Comparison of ENCODE assay signal across 23 cellular contexts in the genomic region with DNA sequence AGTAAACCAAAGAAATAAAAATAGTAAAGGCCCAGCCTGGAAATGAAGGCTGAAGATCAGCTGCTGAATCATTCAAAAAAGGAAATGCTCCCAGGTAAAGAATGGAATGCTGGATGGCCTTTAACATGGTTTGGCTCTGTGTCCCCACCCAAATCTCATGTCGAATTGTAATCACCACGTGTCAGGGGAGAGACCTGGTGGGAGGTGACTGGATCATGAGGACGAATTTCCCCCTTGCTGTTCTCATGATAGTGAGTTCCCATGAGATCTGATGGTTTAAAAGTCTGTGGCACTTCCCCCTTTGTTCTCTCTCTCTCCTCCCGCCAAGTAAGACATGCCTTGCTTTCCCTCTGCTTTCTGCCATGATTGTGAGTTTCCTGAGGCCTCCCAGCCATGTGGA. TPM values are rescaled to one million over a fixed set of nuclear protein-coding genes. Genes with fewer than 3 reads are reported as not detected.
A peak's percentile ranks its signal among the peaks of the same experiment; 100 is the strongest.
DNase-seq lines count a peak whose midpoint lies in the region; ATAC-seq, FAIRE-seq and TF ChIP-seq lines count a peak whose summit lies in the region.
"Had no signal": no experiment of that assay in that cellular context is flagged by ENCODE, and none has a peak within 500 bp of the region (broad histone marks: within the 10 kb centered on the region; RNA-seq: fewer than 3 reads in every experiment).

No MANE protein-coding gene starts in this region.

- H2BK20ac ChIP-seq in H1 (ENCODE audit: low read length): no peak overlapping the region

- no peak overlapping the region for H2BK15ac ChIP-seq in H1 (ENCODE audit: low read length)

- no peak overlapping the region for H3K18ac ChIP-seq in H1 (ENCODE audit: extremely low read depth, low read length)

- no peak for TF ChIP-seq POLR2A in H1 (IDR thresholded peaks at IDR 0.05; ENCODE audit: control extremely low read depth in 1 of 2, low read depth in 2 of 2, low read length in 2 of 2)

- DNase-seq in activated CD4-positive, alpha-beta T cell treated with anti-CD3 and anti-CD28 coated beads, Interleukin-2, amount 10 ng/mL, durations not matched to agents 24 days and 14 days: peak; percentile 41
- DNase-seq in activated CD4-positive, alpha-beta T cell treated with anti-CD3 and anti-CD28 coated beads for 48 hours: no peak
- DNase-seq in H1 (ENCODE audit: low read depth in 1 of 2, low spot score in 2 of 2) (no peak), iPS-NIHi11 (ENCODE audit: low spot score) (no peak)
- no peak for DNase-seq in stimulated activated effector memory CD8-positive, alpha-beta T cell treated with anti-CD3 and anti-CD28 coated beads, Interleukin-12 subunit alpha, Interleukin-12 subunit beta, amount 100 ng/mL, for 72 hours (ENCODE audit: low spot score in 2 of 2)
- DNase-seq: AML-193; Caco-2; Calu3; CD4-positive, alpha-beta T cell; CD8-positive, alpha-beta T cell; DMS79 treated with DMSO at 0.1 percent for 48 hours; GF-D8 had no signal

- H3K9me3 Mint-ChIP-seq in activated CD4-positive, alpha-beta T cell treated with anti-CD3 and anti-CD28 coated beads, Interleukin-2, amount 10 ng/mL, durations not matched to agents 24 days and 14 days: peaks cover 4% of the 10 kb centered on the region
- H3K9me3 Mint-ChIP-seq in stimulated activated effector memory CD8-positive, alpha-beta T cell treated with anti-CD3 and anti-CD28 coated beads, Interleukin-12 subunit alpha, Interleukin-12 subunit beta, amount 100 ng/mL, for 72 hours: no peaks in the 10 kb centered on the region
- H3K9me3 Mint-ChIP-seq: CD4-positive, alpha-beta T cell; CD8-positive, alpha-beta T cell had no signal

- H4K20me1 ChIP-seq in H1 (replicated peaks in 1 of 2; ENCODE audit: control insufficient read depth in 1 of 2, insufficient read depth in 2 of 2, low read length in 2 of 2): no peaks in the 10 kb centered on the region
- H4K20me1 ChIP-seq: BLaER1 treated with 17β-estradiol and CSF1 and Interleukin-3, amounts not matched to agents 10 nM and 100 nM had no signal

- no peak overlapping the region for H3K27ac ChIP-seq in H1 (ENCODE audit: low read depth, low read length)
- H3K27ac ChIP-seq: 22Rv1; A549; BLaER1 treated with 17β-estradiol and CSF1 and Interleukin-3, amounts not matched to agents 10 nM and 100 nM; C4-2B had no signal

- H3K79me2 ChIP-seq in H1 (ENCODE audit: control insufficient read depth in 1 of 2, insufficient read depth in 2 of 2, low read length in 2 of 2): no peaks in the 10 kb centered on the region

- peak overlapping the region; percentile 51; the same call in 1 of the 2 replicates for H2AFZ ChIP-seq in H1 (ENCODE audit: low read length)

- H2BK5ac ChIP-seq in H1 (ENCODE audit: low read depth, low read length): no peak overlapping the region

- H4K91ac ChIP-seq in H1 (replicated peaks; ENCODE audit: insufficient read length, low read length): no peak overlapping the region

- H3K23me2 ChIP-seq in H1 (ENCODE audit: low read depth, low read length): no peaks in the 10 kb centered on the region

- TF ChIP-seq EP300 in H1 (IDR thresholded peaks at IDR 0.05; ENCODE audit: borderline replicate concordance in 1 of 2, low read depth in 2 of 2, low read length in 2 of 2): no peak

- no peak overlapping the region for H3K9ac ChIP-seq in H1 (replicated peaks in 1 of 4; ENCODE audit: extremely low read depth in 1 of 4, low read depth in 3 of 4, low read length in 3 of 4)
- H3K9ac ChIP-seq: BLaER1 treated with 17β-estradiol and CSF1 and Interleukin-3, amounts not matched to agents 10 nM and 100 nM had no signal

- H3K27me3 Mint-ChIP-seq in activated CD4-positive, alpha-beta T cell treated with anti-CD3 and anti-CD28 coated beads, Interleukin-2, amount 10 ng/mL, durations not matched to agents 24 days and 14 days: peaks cover 38% of the 10 kb centered on the region

- intact Hi-C loops in activated CD4-positive, alpha-beta T cell treated with anti-CD3 and anti-CD28 coated beads, Interleukin-2, amount 10 ng/mL, durations not matched to agents 24 days and 14 days (cut with micrococcal nuclease): no loop called here

- TF ChIP-seq RAD21 in H1 (IDR thresholded peaks at IDR 0.05 in 1 of 2, conservative IDR thresholded peaks at IDR 0.05 in 1 of 2; ENCODE audit: low read depth in 2 of 2, low read length in 2 of 2): no peak

- no peak overlapping the region for H2BK120ac ChIP-seq in H1 (replicated peaks; ENCODE audit: low read depth, low read length)

- no peak overlapping the region for H2BK12ac ChIP-seq in H1 (ENCODE audit: low read depth, low read length)

- H3K4me3 Mint-ChIP-seq in activated CD4-positive, alpha-beta T cell treated with anti-CD3 and anti-CD28 coated beads, Interleukin-2, amount 10 ng/mL, durations not matched to agents 24 days and 14 days: no peak overlapping the region
- H3K4me3 Mint-ChIP-seq in stimulated activated effector memory CD8-positive, alpha-beta T cell treated with anti-CD3 and anti-CD28 coated beads, Interleukin-12 subunit alpha, Interleukin-12 subunit beta, amount 100 ng/mL, for 72 hours: no peak overlapping the region
- H3K4me3 Mint-ChIP-seq: B cell; CD4-positive, alpha-beta T cell; CD8-positive, alpha-beta T cell had no signal

- H3K14ac ChIP-seq in H1 (ENCODE audit: insufficient read length): no peak overlapping the region

- H3K4me3 ChIP-seq in H1 (ENCODE audit: extremely low read depth in 1 of 4, insufficient read depth in 2 of 4, low read depth in 3 of 4, low read length in 4 of 4): no peak overlapping the region
- H3K4me3 ChIP-seq: A549; BLaER1 treated with 17β-estradiol and CSF1 and Interleukin-3, amounts not matched to agents 10 nM and 100 nM had no signal

- no peak for ATAC-seq in stimulated activated effector memory CD8-positive, alpha-beta T cell treated with anti-CD3 and anti-CD28 coated beads, Interleukin-12 subunit alpha, Interleukin-12 subunit beta, amount 100 ng/mL, for 72 hours
- ATAC-seq: A549; CD8-positive, alpha-beta T cell had no signal

- no peak overlapping the region for H3K23ac ChIP-seq in H1 (ENCODE audit: insufficient read length)

- H3K9me3 ChIP-seq in H1 (ENCODE audit: insufficient read depth in 2 of 2, low read depth in 1 of 2, low read length in 1 of 2): no peaks in the 10 kb centered on the region
- H3K9me3 ChIP-seq: A549, Caco-2 had no signal

- no peak overlapping the region for H3K27ac Mint-ChIP-seq in activated CD4-positive, alpha-beta T cell treated with anti-CD3 and anti-CD28 coated beads, Interleukin-2, amount 10 ng/mL, durations not matched to agents 24 days and 14 days
- peak overlapping the region; percentile 54 for H3K27ac Mint-ChIP-seq in stimulated activated effector memory CD8-positive, alpha-beta T cell treated with anti-CD3 and anti-CD28 coated beads, Interleukin-12 subunit alpha, Interleukin-12 subunit beta, amount 100 ng/mL, for 72 hours
- H3K27ac Mint-ChIP-seq: B cell; CD4-positive, alpha-beta T cell; CD8-positive, alpha-beta T cell had no signal

- WGBS in H1 (ENCODE audit: extremely low coverage in 1 of 2, insufficient coverage in 1 of 2, insufficient read length in 1 of 2, insufficient replicate concordance in 2 of 2, low coverage in 1 of 2, low lambda C conversion rate in 2 of 2, missing lambda C conversion rate in 1 of 2), 2 experiments: 86% methylated on average over 4 of the region's 4 CpGs; no CpG with 5 or more reads in 1 of the 2 experiments

- FAIRE-seq in H1 (lab: Jason Lieb, UNC): no peak
- FAIRE-seq: A549, D721Med, G401.6, GM12891, GM19239 had no signal

- peaks cover 11% of the 10 kb centered on the region for H3K4me1 Mint-ChIP-seq in activated CD4-positive, alpha-beta T cell treated with anti-CD3 and anti-CD28 coated beads, Interleukin-2, amount 10 ng/mL, durations not matched to agents 24 days and 14 days
- H3K4me1 Mint-ChIP-seq in stimulated activated effector memory CD8-positive, alpha-beta T cell treated with anti-CD3 and anti-CD28 coated beads, Interleukin-12 subunit alpha, Interleukin-12 subunit beta, amount 100 ng/mL, for 72 hours: peaks cover 13% of the 10 kb centered on the region
- H3K4me1 Mint-ChIP-seq: B cell had no signal

- no peak overlapping the region for H3K4ac ChIP-seq in H1 (replicated peaks; ENCODE audit: insufficient read length, low read depth, low read length)

- CTCF ChIA-PET in H1 (lab: Charles Lee; ENCODE audit: partially characterized antibody): interaction anchor here (1.7 kb wide), 1 partner anchor 8 kb away, joined by 3 read pairs; no protein-coding TSS in a partner anchor

- POLR2A ChIA-PET in H1 (lab: Charles Lee; ENCODE audit: partially characterized antibody): no interaction called here

- H4K8ac ChIP-seq in H1 (ENCODE audit: extremely low read depth, insufficient read depth, low read length): no peak overlapping the region

- no peaks in the 10 kb centered on the region for H3K36me3 Mint-ChIP-seq in activated CD4-positive, alpha-beta T cell treated with anti-CD3 and anti-CD28 coated beads, Interleukin-2, amount 10 ng/mL, durations not matched to agents 24 days and 14 days (ENCODE audit: low read depth)
- H3K36me3 Mint-ChIP-seq in stimulated activated effector memory CD8-positive, alpha-beta T cell treated with anti-CD3 and anti-CD28 coated beads, Interleukin-12 subunit alpha, Interleukin-12 subunit beta, amount 100 ng/mL, for 72 hours: no peaks in the 10 kb centered on the region
- H3K36me3 Mint-ChIP-seq: CD8-positive, alpha-beta T cell had no signal

- H3K56ac ChIP-seq in H1 (replicated peaks; ENCODE audit: insufficient read length, low read depth, low read length): no peak overlapping the region

- peaks cover 0 to 1% (median 0%) of the 10 kb centered on the region in 4 experiments; a peak in 1 of 7 replicates for H3K27me3 ChIP-seq in H1 (replicated peaks in 1 of 4; ENCODE audit: control insufficient read depth in 3 of 4, extremely low read depth in 1 of 4, insufficient read depth in 3 of 4, low read length in 3 of 4)
- H3K27me3 ChIP-seq: BLaER1 treated with 17β-estradiol and CSF1 and Interleukin-3, amounts not matched to agents 10 nM and 100 nM had no signal

- H3K79me1 ChIP-seq in H1 (ENCODE audit: low read depth, low read length): no peaks in the 10 kb centered on the region

- H2AK5ac ChIP-seq in H1 (ENCODE audit: low read depth, low read length): no peak overlapping the region

- TF ChIP-seq CTCF in H1 (IDR thresholded peaks at IDR 0.05; ENCODE audit: control extremely low read depth in 1 of 3, insufficient read depth in 1 of 3, low read depth in 1 of 3, low read length in 3 of 3): no peak

- no peak overlapping the region for H3K4me2 ChIP-seq in H1 (ENCODE audit: insufficient read depth in 1 of 2, low read depth in 2 of 2, low read length in 2 of 2)
- H3K4me2 ChIP-seq: A549; BLaER1 treated with 17β-estradiol and CSF1 and Interleukin-3, amounts not matched to agents 10 nM and 100 nM had no signal

- no peak overlapping the region for H4K5ac ChIP-seq in H1 (ENCODE audit: insufficient read length, low read depth, low read length)

- no peaks in the 10 kb centered on the region for H3K4me1 ChIP-seq in H1 (replicated peaks in 1 of 4; ENCODE audit: control insufficient read depth in 3 of 4, insufficient read depth in 4 of 4, low read length in 3 of 4)
- H3K4me1 ChIP-seq: A549, Caco-2 had no signal

- no peaks in the 10 kb centered on the region for H3K36me3 ChIP-seq in H1 (ENCODE audit: control insufficient read depth in 2 of 4, insufficient read depth in 4 of 4, low read length in 3 of 4)
- H3K36me3 ChIP-seq: BLaER1 treated with 17β-estradiol and CSF1 and Interleukin-3, amounts not matched to agents 10 nM and 100 nM had no signal

RNA-seq across cellular contexts. Expression of a gene that starts 9.9 kb away (rescaled TPM):
- 1.1 and 2.0 TPM in 2 replicates for total RNA-seq in activated CD4-positive, alpha-beta T cell treated with anti-CD3 and anti-CD28 coated beads, Interleukin-2, amount 10 ng/mL, durations not matched to agents 24 days and 14 days
- 0.15 TPM in 1 of 2 replicates, not detected in the other for total RNA-seq in H1 (2021; fragmentation: NEBNext Ultra II Directional; extraction: Animal tissue kit (Norgen Biotek cat#: 25700))
- 0.12 and 0.24 TPM in 2 replicates for polyA plus RNA-seq in H1 (2011; rRNA removed)
- polyA plus RNA-seq in H1 (2011; cell fraction: cytosol; rRNA removed): 0.13 TPM
- 0.24 TPM for polyA plus RNA-seq in H1 (2011; cell fraction: nucleus; rRNA removed)
- 0.06 to 0.20 TPM (median 0.14 TPM) in 4 replicates for polyA plus RNA-seq in H1 (2012, experiment 1 of 2)
- polyA plus RNA-seq in H1 (2012, experiment 2 of 2): 0.08 TPM
- 0.06 TPM for polyA plus RNA-seq in H1 (2013, experiment 1 of 2)
- 0.04 TPM for polyA plus RNA-seq in H1 (2013, experiment 2 of 2)
- 0.02 and 0.06 TPM in 2 replicates for polyA minus RNA-seq in H1 (2011; rRNA and poly(A)+ RNA removed)
- not detected for polyA minus RNA-seq in H1 (2011; cell fraction: cytosol; rRNA and poly(A)+ RNA removed)
- polyA minus RNA-seq in H1 (2011; cell fraction: nucleus; rRNA and poly(A)+ RNA removed): 0.40 TPM
- total RNA-seq: A172 had no signal
- polyA plus RNA-seq: A549, BJ had no signal
